In genomic region chr2:88258208-88258607, GRCh38 we compare ENCODE assay signal across 15 cellular contexts.
"Had no signal": no experiment of that assay in that cellular context is flagged by ENCODE, and none has a peak within 500 bp of the region (broad histone marks: within the 10 kb centered on the region; RNA-seq: fewer than 3 reads in every experiment).

No MANE protein-coding gene starts in this region.

- H3K4me3 Mint-ChIP-seq: activated naive CD4-positive, alpha-beta T cell treated with anti-CD3 and anti-CD28 coated beads, Interleukin-2, amount 50 U/mL, for 24 hours; brain; endodermal cell; natural killer cell treated with Interleukin-12 subunit alpha and Interleukin-12 subunit beta and Interleukin-15 and Interleukin-18, amount 100 ng/mL, for 72 hours; stimulated activated naive CD8-positive, alpha-beta T cell treated with anti-CD3 and anti-CD28 coated beads, Interleukin-15, Interleukin-2, amounts not matched to agents 100 ng/mL and 50 ng/mL, for 24 hours had no signal

- H3K4me3 ChIP-seq: heart left ventricle, left lung, upper lobe of left lung had no signal

- H3K27ac Mint-ChIP-seq: activated naive CD4-positive, alpha-beta T cell treated with anti-CD3 and anti-CD28 coated beads, Interleukin-2, amount 50 U/mL, for 24 hours; endodermal cell; natural killer cell treated with Interleukin-12 subunit alpha and Interleukin-12 subunit beta and Interleukin-15 and Interleukin-18, amount 100 ng/mL, for 72 hours; stimulated activated naive CD8-positive, alpha-beta T cell treated with anti-CD3 and anti-CD28 coated beads, Interleukin-15, Interleukin-2, amounts not matched to agents 100 ng/mL and 50 ng/mL, for 24 hours had no signal

- H3K36me3 Mint-ChIP-seq: activated naive CD4-positive, alpha-beta T cell treated with anti-CD3 and anti-CD28 coated beads, Interleukin-2, amount 50 U/mL, for 24 hours; brain; natural killer cell treated with Interleukin-12 subunit alpha and Interleukin-12 subunit beta and Interleukin-15 and Interleukin-18, amount 100 ng/mL, for 72 hours had no signal

- H3K4me1 Mint-ChIP-seq: activated naive CD4-positive, alpha-beta T cell treated with anti-CD3 and anti-CD28 coated beads, Interleukin-2, amount 50 U/mL, for 24 hours; brain had no signal

- DNase-seq: activated CD4-positive, alpha-beta T cell treated with anti-CD3 and anti-CD28 coated beads, Interleukin-2, amount 50 U/mL, for 4 hours; activated T-cell treated with anti-CD3 and anti-CD28 coated beads, Interleukin-2, amount 50 U/mL, for 1 hour; dermis blood vessel endothelial cell; endodermal cell; foreskin melanocyte; heart left ventricle; left lung; mesenchymal stem cell; stimulated activated CD4-positive, alpha-beta T cell treated with anti-CD3 and anti-CD28 coated beads, Interleukin-2, amount 100 ng/mL, for 48 hours; upper lobe of left lung had no signal

- H3K9me3 Mint-ChIP-seq: activated naive CD4-positive, alpha-beta T cell treated with anti-CD3 and anti-CD28 coated beads, Interleukin-2, amount 50 U/mL, for 24 hours; endodermal cell had no signal

- ATAC-seq: activated CD4-positive, CD25-positive, alpha-beta regulatory T cell treated with anti-CD3 and anti-CD28 coated beads, Interleukin-2, amount 50 U/mL, for 24 hours; heart left ventricle; left lung; natural killer cell treated with Interleukin-12 subunit alpha and Interleukin-12 subunit beta and Interleukin-15 and Interleukin-18, amount 100 ng/mL, for 72 hours had no signal
